ENCODE assay signal across 13 cellular contexts in genomic region chr22:45549739-45550138, GRCh38. TPM values are rescaled to one million over a fixed set of nuclear protein-coding genes. Genes with fewer than 3 reads are reported as not detected.
DNase-seq lines count a peak whose midpoint lies in the region; FAIRE-seq and TF ChIP-seq lines count a peak whose summit lies in the region.
"Had no signal": no experiment of that assay in that cellular context is flagged by ENCODE, and none has a peak within 500 bp of the region (broad histone marks: within the 10 kb centered on the region; RNA-seq: fewer than 3 reads in every experiment).

No MANE protein-coding gene starts in this region.

- no peak for FAIRE-seq in kidney (lab: Jason Lieb, UNC)

- no peak overlapping the region for H3K9ac ChIP-seq in kidney (ENCODE audit: low read length in 2 of 2)
- H3K9ac ChIP-seq: BLaER1 treated with 17β-estradiol and CSF1 and Interleukin-3, amounts not matched to agents 10 nM and 100 nM had no signal

- no peak for TF ChIP-seq POLR2A in stomach (IDR thresholded peaks at IDR 0.05)

- no peak for TF ChIP-seq EP300 in stomach (IDR thresholded peaks at IDR 0.05)

- H3K27ac ChIP-seq in kidney (ENCODE audit: low read depth in 2 of 2, low read length in 2 of 2) (no peak overlapping the region), stomach (peak overlapping the region; percentile 16 to 86 (median 83))
- H3K27ac ChIP-seq: BLaER1 treated with 17β-estradiol and CSF1 and Interleukin-3, amounts not matched to agents 10 nM and 100 nM had no signal

- H3K27me3 ChIP-seq in H7 (ENCODE audit: control insufficient read depth, insufficient read depth, low read length): no peaks in the 10 kb centered on the region
- peaks cover 0 to 6% (median 0%) of the 10 kb centered on the region in 3 donors for H3K27me3 ChIP-seq in stomach
- H3K27me3 ChIP-seq: MG63 had no signal

- DNase-seq in H7: peak; percentile 26
- peak; percentile 59 for DNase-seq in amniotic epithelial cell (ENCODE audit: low read depth)
- DNase-seq in kidney: peak; percentile 24
- no peak for DNase-seq in stomach
- DNase-seq in NCI-H1105 treated with DMSO at 0.1 percent for 48 hours (lab: John Stamatoyannopoulos, UW): no peak
- DNase-seq in NCI-H2196 (lab: John Stamatoyannopoulos, UW; ENCODE audit: unreplicated experiment): no peak
- no peak for DNase-seq in putamen (ENCODE audit: low spot score)
- DNase-seq in NCI-H345 (lab: John Stamatoyannopoulos, UW): no peak
- DNase-seq: activated CD4-positive, alpha-beta T cell treated with anti-CD3 and anti-CD28 coated beads, Interleukin-2, amount 10 ng/mL, durations not matched to agents 7 days and 5 days; effector memory CD4-positive, alpha-beta T cell; NCI-H2171 treated with DMSO at 0.1 percent for 48 hours had no signal

- TF ChIP-seq CTCF in kidney (IDR thresholded peaks at IDR 0.05; ENCODE audit: borderline replicate concordance, extremely low read depth, insufficient read depth) (no peak), stomach (IDR thresholded peaks at IDR 0.05) (no peak)

- H3K4me1 ChIP-seq in kidney (ENCODE audit: control insufficient read depth in 1 of 2, insufficient read depth in 1 of 2, low read depth in 1 of 2, low read length in 2 of 2) (peaks cover 0 to 9% of the 10 kb centered on the region in 2 donors), stomach (peaks cover 50 to 68% (median 58%) of the 10 kb centered on the region in 4 donors)

- no peaks in the 10 kb centered on the region for H3K9me3 ChIP-seq in kidney (ENCODE audit: control insufficient read depth in 1 of 2, low read length in 2 of 2)
- no peaks in the 10 kb centered on the region for H3K9me3 ChIP-seq in stomach
- H3K9me3 ChIP-seq: MG63 had no signal

- H3K36me3 ChIP-seq in H7 (replicated peaks; ENCODE audit: control insufficient read depth, insufficient read depth, low read length): peaks cover 33% of the 10 kb centered on the region
- H3K36me3 ChIP-seq in kidney (ENCODE audit: control insufficient read depth in 1 of 2, insufficient read depth in 2 of 2, low read length in 2 of 2): no peaks in the 10 kb centered on the region
- peaks cover 0 to 10% (median 4%) of the 10 kb centered on the region in 4 donors for H3K36me3 ChIP-seq in stomach

- H3K4me3 ChIP-seq in H7 (ENCODE audit: insufficient read depth, low read depth, low read length) (no peak overlapping the region), kidney (ENCODE audit: low read length in 2 of 2) (no peak overlapping the region), stomach (no peak overlapping the region)
- H3K4me3 ChIP-seq: BLaER1 treated with 17β-estradiol and CSF1 and Interleukin-3, amounts not matched to agents 10 nM and 100 nM; MG63 had no signal

- WGBS in stomach, 5 donors: 53 to 80% (median 68%) methylated on average over 2 to 4 of the region's 4 CpGs

- intact Hi-C loops in kidney (cut with DNase I): loop anchor here (10.0 kb wide), 2 partner anchors 105 to 275 kb away; no protein-coding TSS in a partner anchor
- intact Hi-C loops in stomach (cut with DNase I; ENCODE audit: low total_unique reads): loop anchor here (5.0 kb wide), 1 partner anchor 107 kb away; no protein-coding TSS in a partner anchor

RNA-seq across cellular contexts. Expression of gene FBLN1, which starts 47.1 kb away (rescaled TPM):
- 126 and 132 TPM in 2 replicates for total RNA-seq in H7 (2014; rRNA removed; shearing (Covaris generic))
- total RNA-seq in kidney (105 TPM), stomach (100 to 1,000 TPM in 4 of 5 donors, 10 to 100 TPM in 1; 38.8 to 416 (median 210) TPM)
- polyA plus RNA-seq in kidney (ENCODE audit: insufficient read depth, low read depth, low replicate concordance) (23.3 TPM), stomach (10 to 100 TPM; 43.4 to 97.3 (median 95.6) TPM)
- total RNA-seq: activated CD4-positive, alpha-beta T cell treated with anti-CD3 and anti-CD28 coated beads, Interleukin-2, amount 10 ng/mL, durations not matched to agents 7 days and 5 days had no signal

Comparison
In these comparisons a context has a peak if more than half of its experiments do, and no peak if none do; other contexts are left out.
1. DNase-seq: peak in H7 (single experiment), amniotic epithelial cell (single experiment) and kidney (single experiment); none in stomach (single experiment), NCI-H1105 treated with DMSO at 0.1 percent for 48 hours (single experiment), NCI-H2196 (single experiment), putamen (single experiment) and NCI-H345 (single experiment).
2. H3K27ac ChIP-seq: peak in stomach (5 of 5); none in kidney (0 of 2).